ENCODE assay signal across 12 cellular contexts in the genomic region with DNA sequence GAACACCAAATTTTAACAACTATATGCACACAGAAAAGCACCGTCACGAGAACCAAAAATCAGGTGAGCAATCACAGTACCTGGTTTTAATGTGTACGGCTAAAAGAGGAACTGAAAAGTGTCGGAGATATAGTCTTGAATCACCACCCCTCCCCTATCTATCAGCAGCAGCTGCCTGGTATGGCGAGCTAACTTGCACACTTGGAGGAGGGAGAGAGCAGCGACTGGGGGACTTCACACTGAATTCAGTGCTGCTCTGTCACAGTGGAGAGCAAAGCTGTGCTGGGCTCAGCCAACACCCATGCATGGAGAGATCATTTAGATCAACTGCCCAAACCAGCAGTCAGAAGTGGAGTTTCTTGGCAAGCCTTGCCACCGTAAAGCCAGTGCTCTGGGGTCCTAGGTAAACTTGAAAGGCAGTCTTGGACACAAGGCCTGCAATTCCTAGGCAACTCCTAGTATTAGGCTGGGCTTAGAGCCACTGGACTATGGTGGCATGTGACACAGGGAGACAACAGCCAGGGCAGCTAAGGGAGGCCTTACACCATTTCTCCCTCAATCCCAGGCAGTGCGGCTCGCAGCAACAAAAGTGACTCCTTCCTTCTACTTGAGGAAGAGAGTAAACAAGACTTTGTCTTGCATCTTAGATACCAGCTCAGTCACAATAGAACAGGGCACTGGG.
DNase-seq lines count a peak whose midpoint lies in the region; ATAC-seq and TF ChIP-seq lines count a peak whose summit lies in the region.
"Had no signal": no experiment of that assay in that cellular context is flagged by ENCODE, and none has a peak within 500 bp of the region (broad histone marks: within the 10 kb centered on the region; RNA-seq: fewer than 3 reads in every experiment).

No MANE protein-coding gene starts in this region.

- intact Hi-C loops in MCF 10A (cut with micrococcal nuclease) (no loop called here), breast epithelium (cut with DNase I; ENCODE audit: low total_unique reads) (no loop called here)

- no TSS peak for BruUV-seq in MCF 10A (replicated peaks; lab: Mats Ljungman, UMichigan)

- no peak overlapping the region for H3K4me3 Mint-ChIP-seq in MCF 10A (ENCODE audit: unreplicated experiment)
- H3K4me3 Mint-ChIP-seq in stimulated activated effector memory CD8-positive, alpha-beta T cell treated with anti-CD3 and anti-CD28 coated beads, Interleukin-12 subunit alpha, Interleukin-12 subunit beta, amount 100 ng/mL, for 72 hours = no peak overlapping the region
- H3K4me3 Mint-ChIP-seq: endodermal cell had no signal

- no peaks in the 10 kb centered on the region for H3K36me3 ChIP-seq in breast epithelium
- no peaks in the 10 kb centered on the region; the same call in 1 of the 2 replicates for H3K36me3 ChIP-seq in SJCRH30

- H3K9me3 ChIP-seq in breast epithelium = no peaks in the 10 kb centered on the region
- H3K9me3 ChIP-seq in SJCRH30 (replicated peaks) = no peaks in the 10 kb centered on the region

- H3K27ac Mint-ChIP-seq in MCF 10A (ENCODE audit: low read depth, unreplicated experiment) = peak overlapping the region; percentile 94
- H3K27ac Mint-ChIP-seq in stimulated activated effector memory CD8-positive, alpha-beta T cell treated with anti-CD3 and anti-CD28 coated beads, Interleukin-12 subunit alpha, Interleukin-12 subunit beta, amount 100 ng/mL, for 72 hours = no peak overlapping the region

- H3K4me3 ChIP-seq in breast epithelium (no peak overlapping the region), SJCRH30 (no peak overlapping the region), coronary artery (no peak overlapping the region)

- H3K36me3 Mint-ChIP-seq in MCF 10A (ENCODE audit: insufficient read depth, unreplicated experiment) = peaks cover 9% of the 10 kb centered on the region
- H3K36me3 Mint-ChIP-seq in stimulated activated effector memory CD8-positive, alpha-beta T cell treated with anti-CD3 and anti-CD28 coated beads, Interleukin-12 subunit alpha, Interleukin-12 subunit beta, amount 100 ng/mL, for 72 hours = peaks cover 14% of the 10 kb centered on the region

- no peak for TF ChIP-seq POLR2A in breast epithelium (IDR thresholded peaks at IDR 0.05)

- H3K9me3 Mint-ChIP-seq in MCF 10A (ENCODE audit: unreplicated experiment) = peaks cover 9% of the 10 kb centered on the region
- peaks cover 3% of the 10 kb centered on the region for H3K9me3 Mint-ChIP-seq in stimulated activated effector memory CD8-positive, alpha-beta T cell treated with anti-CD3 and anti-CD28 coated beads, Interleukin-12 subunit alpha, Interleukin-12 subunit beta, amount 100 ng/mL, for 72 hours
- H3K9me3 Mint-ChIP-seq: endodermal cell had no signal

- POLR2A ChIA-PET in MCF 10A (lab: Yijun Ruan, JAX) = no interaction called here

- H3K27ac ChIP-seq in breast epithelium (no peak overlapping the region), SJCRH30 (no peak overlapping the region), coronary artery (no peak overlapping the region)

- DNase-seq in MCF 10A (ENCODE audit: unreplicated experiment) = no peak
- DNase-seq in breast epithelium (ENCODE audit: low spot score in 2 of 2) = no peak
- DNase-seq in stimulated activated effector memory CD8-positive, alpha-beta T cell treated with anti-CD3 and anti-CD28 coated beads, Interleukin-12 subunit alpha, Interleukin-12 subunit beta, amount 100 ng/mL, for 72 hours (ENCODE audit: low spot score in 2 of 2) = no peak
- no peak for DNase-seq in 8988T
- no peak for DNase-seq in SJCRH30
- DNase-seq in coronary artery (ENCODE audit: low spot score) = no peak
- DNase-seq: endodermal cell; kidney; NCI-H1417 treated with DMSO at 0.1 percent for 48 hours; stimulated activated naive CD4-positive, alpha-beta T cell had no signal

- H3K27me3 Mint-ChIP-seq in MCF 10A (ENCODE audit: insufficient read depth, unreplicated experiment) = no peaks in the 10 kb centered on the region

- peaks cover 56% of the 10 kb centered on the region for H3K4me1 Mint-ChIP-seq in MCF 10A (ENCODE audit: insufficient read depth, unreplicated experiment)
- no peaks in the 10 kb centered on the region for H3K4me1 Mint-ChIP-seq in stimulated activated effector memory CD8-positive, alpha-beta T cell treated with anti-CD3 and anti-CD28 coated beads, Interleukin-12 subunit alpha, Interleukin-12 subunit beta, amount 100 ng/mL, for 72 hours

- CTCF ChIA-PET in MCF 10A (lab: Yijun Ruan, JAX) = interaction anchor here (1.1 kb wide), 1 partner anchor 11 kb away, joined by 3 read pairs; no protein-coding TSS in a partner anchor

- no peak for TF ChIP-seq CTCF in MCF 10A (IDR thresholded peaks at IDR 0.05; ENCODE audit: unreplicated experiment)
- no peak for TF ChIP-seq CTCF in breast epithelium (IDR thresholded peaks at IDR 0.05)
- TF ChIP-seq CTCF in coronary artery (IDR thresholded peaks at IDR 0.05) = no peak

- H3K27me3 ChIP-seq in breast epithelium (no peaks in the 10 kb centered on the region), SJCRH30 (no peaks in the 10 kb centered on the region)

- ATAC-seq in HG02610 (IDR thresholded peaks at IDR 0.05; ENCODE audit: unreplicated experiment) (peak; percentile 99), HG03521 (IDR thresholded peaks at IDR 0.05; ENCODE audit: unreplicated experiment) (peak; percentile 100)
- peak; percentile 39 for ATAC-seq in stimulated activated effector memory CD8-positive, alpha-beta T cell treated with anti-CD3 and anti-CD28 coated beads, Interleukin-12 subunit alpha, Interleukin-12 subunit beta, amount 100 ng/mL, for 72 hours

- H3K4me1 ChIP-seq in breast epithelium = no peaks in the 10 kb centered on the region
- no peaks in the 10 kb centered on the region for H3K4me1 ChIP-seq in SJCRH30

Comparison
In these comparisons a context has a peak if more than half of its experiments do, and no peak if none do; other contexts are left out.
1. ATAC-seq: peak in every context shown above with its lines; median percentile 100 in HG03521; 99 in HG02610; 39 in stimulated activated effector memory CD8-positive, alpha-beta T cell treated with anti-CD3 and anti-CD28 coated beads, Interleukin-12 subunit alpha, Interleukin-12 subunit beta, amount 100 ng/mL, for 72 hours.